In genomic region chr10:119358567-119358966, GRCh38 we compare ENCODE assay signal across 21 cellular contexts.
"Had no signal": no experiment of that assay in that cellular context is flagged by ENCODE, and none has a peak within 500 bp of the region (broad histone marks: within the 10 kb centered on the region; RNA-seq: fewer than 3 reads in every experiment).

No MANE protein-coding gene starts in this region.

- ATAC-seq: gastroesophageal sphincter, left lung, lower lobe of right lung, sciatic nerve had no signal

- H3K27me3 ChIP-seq: esophagus squamous epithelium, gastroesophageal sphincter, left lung, suprapubic skin, tibial artery had no signal

- H3K4me3 Mint-ChIP-seq: immature natural killer cell, nephron had no signal

- H3K27ac Mint-ChIP-seq: nephron had no signal

- H3K4me1 ChIP-seq: prostate gland, suprapubic skin had no signal

- H3K9me3 ChIP-seq: prostate gland, suprapubic skin, tibial artery had no signal

- H3K27ac ChIP-seq: epithelial cell of prostate, esophagus squamous epithelium, left lung, lower lobe of right lung, parathyroid adenoma, prostate gland, skin epidermis, suprapubic skin, tibial artery had no signal

- H3K36me3 ChIP-seq: esophagus squamous epithelium, gastroesophageal sphincter, left lung, lower lobe of right lung, prostate gland, suprapubic skin, tibial artery had no signal

- H3K4me3 ChIP-seq: esophagus squamous epithelium, gastroesophageal sphincter, left lung, lower lobe of right lung, prostate gland, skin epidermis, suprapubic skin, tibial artery had no signal

- H3K9ac ChIP-seq: parathyroid adenoma had no signal

- DNase-seq: effector memory CD4-positive, alpha-beta T cell; esophagus squamous epithelium; foreskin fibroblast; glutamatergic neuron; immature natural killer cell; left lung; lower lobe of right lung; mesenchymal stem cell; midbrain; stimulated activated CD4-positive, alpha-beta T cell treated with anti-CD3 and anti-CD28 coated beads, Interleukin-2, amount 100 ng/mL, for 24 hours; stimulated activated CD4-positive, alpha-beta T cell treated with anti-CD3 and anti-CD28 coated beads, Interleukin-4, amount 100 ng/mL, for 4 hours; stimulated activated naive CD8-positive, alpha-beta T cell treated with anti-CD3 and anti-CD28 coated beads, Interleukin-15, Interleukin-2, amounts not matched to agents 100 U/mL and 50 U/mL, for 24 hours; tibial artery had no signal

- H2AFZ ChIP-seq: parathyroid adenoma had no signal
